8 cellular contexts compared by ENCODE assay signal in the genomic region with DNA sequence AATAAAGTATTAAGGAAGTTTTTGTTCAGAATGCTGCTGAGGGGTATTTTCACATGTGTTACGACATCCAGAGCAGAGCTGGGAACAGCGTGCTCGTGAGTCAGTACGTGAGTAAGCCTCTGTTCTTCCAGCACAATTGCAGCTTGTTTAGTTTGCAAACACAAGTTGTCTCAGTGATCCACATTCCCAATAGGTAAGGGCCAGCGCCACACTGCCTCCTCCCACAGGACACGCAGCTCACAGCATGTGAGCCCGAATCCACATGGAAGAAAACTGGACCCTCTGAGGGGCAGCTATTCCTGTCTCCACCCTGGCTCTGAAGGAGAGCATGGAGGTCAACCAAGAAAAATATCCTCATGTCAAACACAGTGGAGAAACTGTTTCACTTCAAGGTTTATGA.
A peak's percentile ranks its signal among the peaks of the same experiment; 100 is the strongest.
DNase-seq lines count a peak whose midpoint lies in the region; ATAC-seq and TF ChIP-seq lines count a peak whose summit lies in the region.

No MANE protein-coding gene starts in this region.

- H3K4me1 Mint-ChIP-seq in activated CD8-positive, alpha-beta memory T cell treated with anti-CD3 and anti-CD28 coated beads, Interleukin-2, amount 10 ng/mL, durations not matched to agents 7 days and 5 days = no peaks in the 10 kb centered on the region

- CTCF ChIA-PET in activated CD8-positive, alpha-beta memory T cell treated with anti-CD3 and anti-CD28 coated beads, Interleukin-2, amount 10 ng/mL, durations not matched to agents 7 days and 5 days (lab: Charles Lee) = no interaction called here

- H3K79me2 ChIP-seq in hepatocyte (no peaks in the 10 kb centered on the region), smooth muscle cell (ENCODE audit: low read depth) (no peaks in the 10 kb centered on the region)

- H3K27ac ChIP-seq in ascending aorta = peak overlapping the region; percentile 97 to 98
- peak overlapping the region; percentile 89 for H3K27ac ChIP-seq in hepatocyte
- H3K27ac ChIP-seq in smooth muscle cell (ENCODE audit: low read depth) = peak overlapping the region; percentile 87

- H3K9ac ChIP-seq in smooth muscle cell (ENCODE audit: low read depth) = peak overlapping the region; percentile 60

- 51% methylated on average over 7 of the region's 7 CpGs for WGBS in hepatocyte (ENCODE audit: low lambda C conversion rate, missing lambda C conversion rate)
- 27% methylated on average over 7 of the region's 7 CpGs for WGBS in smooth muscle cell (ENCODE audit: low lambda C conversion rate)

- H3K4me3 Mint-ChIP-seq in activated CD8-positive, alpha-beta memory T cell treated with anti-CD3 and anti-CD28 coated beads, Interleukin-2, amount 10 ng/mL, durations not matched to agents 7 days and 5 days = no peak overlapping the region

- no peaks in the 10 kb centered on the region for H3F3A ChIP-seq in smooth muscle cell (ENCODE audit: low read depth)

- H3K27me3 ChIP-seq in ascending aorta = no peaks in the 10 kb centered on the region
- H3K27me3 ChIP-seq in hepatocyte = no peaks in the 10 kb centered on the region
- H3K27me3 ChIP-seq in smooth muscle cell (ENCODE audit: low read depth) = no peaks in the 10 kb centered on the region

- H3K36me3 Mint-ChIP-seq in activated CD8-positive, alpha-beta memory T cell treated with anti-CD3 and anti-CD28 coated beads, Interleukin-2, amount 10 ng/mL, durations not matched to agents 7 days and 5 days = no peaks in the 10 kb centered on the region

- H3K4me3 ChIP-seq in ascending aorta = peak overlapping the region in 1 of 2 donors; percentile 40
- no peak overlapping the region for H3K4me3 ChIP-seq in hepatocyte
- no peak overlapping the region for H3K4me3 ChIP-seq in smooth muscle cell

- peaks cover 3% of the 10 kb centered on the region for H3K27me3 Mint-ChIP-seq in activated CD8-positive, alpha-beta memory T cell treated with anti-CD3 and anti-CD28 coated beads, Interleukin-2, amount 10 ng/mL, durations not matched to agents 7 days and 5 days

- H3K36me3 ChIP-seq in ascending aorta (no peaks in the 10 kb centered on the region), hepatocyte (replicated peaks; ENCODE audit: insufficient read depth, low read depth) (no peaks in the 10 kb centered on the region), smooth muscle cell (ENCODE audit: low read depth) (no peaks in the 10 kb centered on the region)

- no peak for ATAC-seq in activated CD8-positive, alpha-beta memory T cell treated with anti-CD3 and anti-CD28 coated beads, Interleukin-2, amount 10 ng/mL, durations not matched to agents 7 days and 5 days
- ATAC-seq in HG03039 (IDR thresholded peaks at IDR 0.05; ENCODE audit: unreplicated experiment) = no peak

- no peak for TF ChIP-seq POLR2A in erythroblast (IDR thresholded peaks at IDR 0.05; ENCODE audit: low read length)

- peak; percentile 6 to 32 (median 28) for TF ChIP-seq CTCF in ascending aorta (IDR thresholded peaks at IDR 0.05)
- no peak for TF ChIP-seq CTCF in hepatocyte (IDR thresholded peaks at IDR 0.05; ENCODE audit: poor library complexity)
- TF ChIP-seq CTCF in smooth muscle cell (IDR thresholded peaks at IDR 0.05; ENCODE audit: borderline replicate concordance, insufficient read depth, poor library complexity, severe bottlenecking) = no peak

- H2AFZ ChIP-seq in hepatocyte (peak overlapping the region; percentile 80), smooth muscle cell (ENCODE audit: low read depth) (peak overlapping the region; percentile 59)

- intact Hi-C loops in ascending aorta (cut with DNase I) = loop anchor here (2.0 to 10.0 kb wide), 5 partner anchors 28 to 310 kb away; partner anchors contain the start of gene PID1

- H3K9me2 ChIP-seq in hepatocyte (replicated peaks; ENCODE audit: insufficient read depth) = no peaks in the 10 kb centered on the region

- H3K4me1 ChIP-seq in ascending aorta (peaks cover 8 to 35% of the 10 kb centered on the region in 2 donors), hepatocyte (ENCODE audit: insufficient read depth) (peaks cover 16% of the 10 kb centered on the region), smooth muscle cell (ENCODE audit: low read depth) (peaks cover 10% of the 10 kb centered on the region)

- H3K4me2 ChIP-seq in hepatocyte (peak overlapping the region; percentile 57), smooth muscle cell (peak overlapping the region; percentile 44)

- H3K27ac Mint-ChIP-seq in activated CD8-positive, alpha-beta memory T cell treated with anti-CD3 and anti-CD28 coated beads, Interleukin-2, amount 10 ng/mL, durations not matched to agents 7 days and 5 days = no peak overlapping the region

- peak; percentile 94 for DNase-seq in HCEC 1CT
- DNase-seq in ascending aorta (ENCODE audit: low spot score in 2 of 2) = peak; percentile 74 to 93
- DNase-seq in hepatocyte (ENCODE audit: low spot score) = peak; percentile 81
- DNase-seq in smooth muscle cell (lab: John Stamatoyannopoulos, UW; ENCODE audit: unreplicated experiment) = no peak
- no peak for DNase-seq in activated CD8-positive, alpha-beta memory T cell treated with anti-CD3 and anti-CD28 coated beads, Interleukin-2, amount 10 ng/mL, durations not matched to agents 7 days and 5 days
- no peak for DNase-seq in stimulated activated CD4-positive, alpha-beta T cell treated with anti-CD3 and anti-CD28 coated beads, Interleukin-12 subunit alpha, Interleukin-12 subunit beta, amount 100 ng/mL, for 4 hours
- no peak for DNase-seq in erythroblast (lab: John Stamatoyannopoulos, UW)

- no peaks in the 10 kb centered on the region for H3K9me3 Mint-ChIP-seq in activated CD8-positive, alpha-beta memory T cell treated with anti-CD3 and anti-CD28 coated beads, Interleukin-2, amount 10 ng/mL, durations not matched to agents 7 days and 5 days (ENCODE audit: low read depth)

- H4K20me1 ChIP-seq in hepatocyte (ENCODE audit: insufficient read depth, poor library complexity, severe bottlenecking) (no peaks in the 10 kb centered on the region), smooth muscle cell (ENCODE audit: low read depth) (no peaks in the 10 kb centered on the region)

- H3K9me3 ChIP-seq in ascending aorta (no peaks in the 10 kb centered on the region), hepatocyte (ENCODE audit: low read depth) (no peaks in the 10 kb centered on the region), smooth muscle cell (replicated peaks; ENCODE audit: low read depth) (no peaks in the 10 kb centered on the region)

Comparison
In these comparisons a context has a peak if more than half of its experiments do, and no peak if none do; other contexts are left out.
1. DNase-seq: peak in HCEC 1CT (single experiment), ascending aorta (2 of 2) and hepatocyte (single experiment); none in smooth muscle cell (single experiment), activated CD8-positive, alpha-beta memory T cell treated with anti-CD3 and anti-CD28 coated beads, Interleukin-2, amount 10 ng/mL, durations not matched to agents 7 days and 5 days (single experiment), stimulated activated CD4-positive, alpha-beta T cell treated with anti-CD3 and anti-CD28 coated beads, Interleukin-12 subunit alpha, Interleukin-12 subunit beta, amount 100 ng/mL, for 4 hours (single experiment) and erythroblast (0 of 2).
2. CTCF ChIP-seq: peak in ascending aorta (3 of 3); none in hepatocyte (single experiment) and smooth muscle cell (single experiment).
3. Peak in every context shown above with its lines, with median percentiles within 50 percentile points of each other: H3K27ac ChIP-seq.